1 cellular context compared by ENCODE assay signal in genomic region chr3:50674349-50675178, GRCh38.
A peak's percentile ranks its signal among the peaks of the same experiment; 100 is the strongest.
TF ChIP-seq lines count a peak whose summit lies in the region.

Gene DOCK3, plus strand, starts transcription at chr3:50674927. Its CDS starts 337 bp downstream, at chr3:50675264.

TF ChIP-seq in HepG2, 621 proteins besides CTCF, POLR2A, EP300 and RAD21 (continued from another document):
- TF ChIP-seq BHLHE40 (IDR thresholded peaks at IDR 0.05; ENCODE audit: low read length) (peak; percentile 77), UBTF (CRISPR knock-in tag; IDR thresholded peaks at IDR 0.05) (peak; percentile 25; the same call in 1 of the 2 replicates)
